8 cellular contexts compared by ENCODE assay signal in genomic region chr3:6667354-6667753, GRCh38.
"Had no signal": no experiment of that assay in that cellular context is flagged by ENCODE, and none has a peak within 500 bp of the region (broad histone marks: within the 10 kb centered on the region; RNA-seq: fewer than 3 reads in every experiment).

No MANE protein-coding gene starts in this region.

- ATAC-seq: GM12878 had no signal

- FAIRE-seq: G401.6, GM12878, GM12891, GM12892, GM18507, GM19239 had no signal

- DNase-seq: GDM1, GF-D8 had no signal

- H3K4me3 ChIP-seq: GM12878 had no signal
